Comparison of ENCODE assay signal across 14 cellular contexts in the genomic region with DNA sequence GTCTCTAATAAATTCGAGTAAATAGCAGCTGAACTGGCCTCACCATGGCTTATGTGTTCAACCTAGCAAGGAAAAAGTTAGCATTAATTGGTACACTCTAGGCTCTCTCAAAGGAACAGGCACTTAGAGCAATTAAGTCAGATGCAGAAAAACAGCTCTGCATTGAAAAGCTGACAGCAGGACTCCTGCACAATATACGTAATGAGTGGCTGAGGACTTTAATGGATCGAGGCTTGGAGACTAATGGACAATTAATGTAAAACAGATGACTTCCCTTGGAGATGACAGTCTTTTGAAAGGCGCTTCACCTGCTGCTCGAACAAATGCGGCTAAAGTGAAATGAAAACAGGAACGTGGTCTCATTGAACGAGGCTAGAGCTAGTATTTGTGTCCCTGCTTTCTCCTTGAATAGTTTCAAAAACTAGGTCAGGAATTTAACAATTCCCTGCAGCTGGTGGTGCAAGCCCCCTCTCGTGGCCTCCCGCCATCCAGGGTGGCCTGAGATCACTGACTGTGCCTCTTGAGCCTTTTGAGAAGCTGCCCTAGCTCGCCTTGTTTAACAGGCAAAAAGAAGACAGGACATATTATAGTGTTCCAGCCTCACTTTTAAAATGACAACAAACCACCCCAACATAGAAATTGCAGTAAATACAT.
DNase-seq lines count a peak whose midpoint lies in the region; ATAC-seq and TF ChIP-seq lines count a peak whose summit lies in the region.
"Had no signal": no experiment of that assay in that cellular context is flagged by ENCODE, and none has a peak within 500 bp of the region (broad histone marks: within the 10 kb centered on the region; RNA-seq: fewer than 3 reads in every experiment).

No MANE protein-coding gene starts in this region.

- DNase-seq in NCI-H128 (lab: John Stamatoyannopoulos, UW; ENCODE audit: unreplicated experiment) (peak; percentile 95), NCI-H69 (lab: John Stamatoyannopoulos, UW) (peak; percentile 100), endodermal cell (no peak), sciatic nerve (ENCODE audit: low spot score) (no peak), mucosa of gallbladder (ENCODE audit: low spot score) (no peak)
- DNase-seq in activated CD4-positive, CD25-positive, alpha-beta regulatory T cell treated with anti-CD3 and anti-CD28 coated beads, Interleukin-2, amount 50 U/mL, for 72 hours: no peak
- DNase-seq: left colon; PC-9; stimulated activated CD4-positive, alpha-beta T cell treated with anti-CD3 and anti-CD28 coated beads, Interleukin-2, amount 100 ng/mL, for 24 hours; stimulated activated naive CD8-positive, alpha-beta T cell treated with anti-CD3 and anti-CD28 coated beads, Interleukin-15, amount 100 ng/mL, for 72 hours had no signal

- H3K4me3 ChIP-seq in endodermal cell (ENCODE audit: low read length) (no peak overlapping the region), stomach smooth muscle (ENCODE audit: low read length in 2 of 2) (peak overlapping the region; percentile 22 to 52)
- H3K4me3 ChIP-seq: gastroesophageal sphincter, PC-9 had no signal

- peaks cover 9% of the 10 kb centered on the region for H3K9me3 Mint-ChIP-seq in endodermal cell
- H3K9me3 Mint-ChIP-seq: activated naive CD4-positive, alpha-beta T cell treated with anti-CD3 and anti-CD28 coated beads, Interleukin-2, amount 50 U/mL, for 24 hours had no signal

- WGBS in endodermal cell (ENCODE audit: insufficient coverage in 1 of 2, insufficient read length in 1 of 2), 2 experiments: 69 to 76% methylated on average over 7 to 11 of the region's 11 CpGs

- peak overlapping the region; percentile 59 for H3K27ac ChIP-seq in endodermal cell (ENCODE audit: low read depth, low read length)
- H3K27ac ChIP-seq in stomach smooth muscle (ENCODE audit: low read length): no peak overlapping the region
- H3K27ac ChIP-seq: gastroesophageal sphincter, PC-9 had no signal

- H3K9me3 ChIP-seq in endodermal cell (ENCODE audit: control insufficient read depth, low read length) (peaks cover 10% of the 10 kb centered on the region), stomach smooth muscle (ENCODE audit: control insufficient read depth in 2 of 2, low read length in 2 of 2) (no peaks in the 10 kb centered on the region)
- H3K9me3 ChIP-seq: gastroesophageal sphincter had no signal

- no peak for ATAC-seq in sciatic nerve
- ATAC-seq: gastroesophageal sphincter; left colon; stimulated activated naive CD8-positive, alpha-beta T cell treated with anti-CD3 and anti-CD28 coated beads, Interleukin-15, amount 100 ng/mL, for 72 hours had no signal

- H3K36me3 ChIP-seq in endodermal cell (ENCODE audit: control insufficient read depth, insufficient read depth, low read length) (no peaks in the 10 kb centered on the region), stomach smooth muscle (ENCODE audit: control insufficient read depth in 2 of 2, insufficient read depth in 2 of 2, low read length in 2 of 2) (no peaks in the 10 kb centered on the region)
- H3K36me3 ChIP-seq: gastroesophageal sphincter had no signal

- H3K36me3 Mint-ChIP-seq in endodermal cell (ENCODE audit: low read depth): no peaks in the 10 kb centered on the region
- H3K36me3 Mint-ChIP-seq: activated naive CD4-positive, alpha-beta T cell treated with anti-CD3 and anti-CD28 coated beads, Interleukin-2, amount 50 U/mL, for 24 hours had no signal

- H3K4me1 ChIP-seq in endodermal cell (ENCODE audit: control insufficient read depth, insufficient read depth, low read length): peaks cover 11% of the 10 kb centered on the region
- peaks cover 10% of the 10 kb centered on the region for H3K4me1 ChIP-seq in stomach smooth muscle (ENCODE audit: control insufficient read depth, insufficient read depth, low read length)

- intact Hi-C loops in sciatic nerve (cut with DNase I): no loop called here

- no peak overlapping the region for H3K4me3 Mint-ChIP-seq in endodermal cell
- H3K4me3 Mint-ChIP-seq: activated naive CD4-positive, alpha-beta T cell treated with anti-CD3 and anti-CD28 coated beads, Interleukin-2, amount 50 U/mL, for 24 hours; dendritic cell treated with granulocyte-macrophage colony-stimulating factor and Interleukin-4, amounts not matched to agents 40 ng/mL and 50 ng/mL, for 4 days; stimulated activated naive CD8-positive, alpha-beta T cell treated with anti-CD3 and anti-CD28 coated beads, Interleukin-15, amount 100 ng/mL, for 72 hours had no signal

- H3K27me3 ChIP-seq in endodermal cell (ENCODE audit: control insufficient read depth, insufficient read depth, low read length, poor library complexity, severe bottlenecking) (no peaks in the 10 kb centered on the region), stomach smooth muscle (ENCODE audit: control insufficient read depth in 1 of 2, insufficient read depth in 2 of 2, low read length in 2 of 2) (no peaks in the 10 kb centered on the region)
- H3K27me3 ChIP-seq: gastroesophageal sphincter had no signal

- H3K27ac Mint-ChIP-seq in endodermal cell: no peak overlapping the region
- H3K27ac Mint-ChIP-seq: activated naive CD4-positive, alpha-beta T cell treated with anti-CD3 and anti-CD28 coated beads, Interleukin-2, amount 50 U/mL, for 24 hours; dendritic cell treated with granulocyte-macrophage colony-stimulating factor and Interleukin-4, amounts not matched to agents 40 ng/mL and 50 ng/mL, for 4 days; stimulated activated naive CD8-positive, alpha-beta T cell treated with anti-CD3 and anti-CD28 coated beads, Interleukin-15, amount 100 ng/mL, for 72 hours had no signal

- no peaks in the 10 kb centered on the region for H3K27me3 Mint-ChIP-seq in endodermal cell (ENCODE audit: insufficient read depth)

- H3K9ac ChIP-seq in endodermal cell (ENCODE audit: extremely low read depth, low read length, poor library complexity, severe bottlenecking): no peak overlapping the region
- H3K9ac ChIP-seq in stomach smooth muscle (ENCODE audit: low read length in 2 of 2): peak overlapping the region in 1 of 2 donors; percentile 4

- H3K4me1 Mint-ChIP-seq in endodermal cell: peaks cover 28% of the 10 kb centered on the region
- H3K4me1 Mint-ChIP-seq: activated naive CD4-positive, alpha-beta T cell treated with anti-CD3 and anti-CD28 coated beads, Interleukin-2, amount 50 U/mL, for 24 hours had no signal

- TF ChIP-seq CTCF in endodermal cell (conservative IDR thresholded peaks at IDR 0.05): no peak

Comparison
In these comparisons a context has a peak if more than half of its experiments do, and no peak if none do; other contexts are left out.
1. DNase-seq: peak in NCI-H128 (single experiment) and NCI-H69 (single experiment); none in endodermal cell (single experiment), sciatic nerve (single experiment), activated CD4-positive, CD25-positive, alpha-beta regulatory T cell treated with anti-CD3 and anti-CD28 coated beads, Interleukin-2, amount 50 U/mL, for 72 hours (single experiment) and mucosa of gallbladder (single experiment).